37 cellular contexts compared by ENCODE assay signal in the genomic region with DNA sequence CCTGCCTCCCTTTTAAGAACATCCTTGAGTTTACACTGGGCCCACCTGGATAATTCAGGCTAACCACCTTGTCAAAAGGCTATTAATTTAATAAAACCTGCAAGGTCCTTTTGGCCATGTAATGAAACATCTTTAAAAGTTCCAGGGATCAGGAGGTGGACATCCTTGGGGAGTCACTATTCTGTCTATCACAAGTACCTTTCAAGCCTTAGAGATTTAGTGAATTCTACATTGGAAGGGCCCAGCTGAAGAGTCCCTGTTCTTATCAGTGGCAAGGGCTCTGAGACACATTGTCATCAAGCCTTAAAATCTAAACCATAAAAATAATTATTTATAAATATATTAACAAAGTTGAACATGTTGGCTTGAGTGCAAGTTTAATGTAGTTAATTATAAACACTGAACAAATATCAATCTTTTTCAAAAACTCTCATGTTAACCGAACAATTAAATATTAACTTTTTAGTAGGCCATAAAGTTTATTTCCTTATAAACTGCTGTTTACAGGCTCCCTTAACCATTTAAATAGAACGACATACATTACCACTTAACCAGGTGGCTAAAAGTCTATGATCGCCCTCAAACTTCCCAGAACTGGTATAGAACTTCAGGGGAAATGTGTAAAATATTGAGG.
DNase-seq lines count a peak whose midpoint lies in the region; ATAC-seq, FAIRE-seq and TF ChIP-seq lines count a peak whose summit lies in the region.
"Had no signal": no experiment of that assay in that cellular context is flagged by ENCODE, and none has a peak within 500 bp of the region (broad histone marks: within the 10 kb centered on the region; RNA-seq: fewer than 3 reads in every experiment).

No MANE protein-coding gene starts in this region.

- BruUV-seq in IMR-90 (replicated peaks; lab: Mats Ljungman, UMichigan), result no TSS peak

- H4K5ac ChIP-seq in IMR-90 (ENCODE audit: low read depth, low read length), result no peak overlapping the region

- dilution Hi-C loops in IMR-90 (cut with HindIII; ENCODE audit: low sequenced_read_pairs, unreplicated experiment), result no loop called here

- H3K4ac ChIP-seq in IMR-90 (ENCODE audit: low read depth, low read length), result no peak overlapping the region
- no peak overlapping the region for H3K4ac ChIP-seq in mesenchymal stem cell (ENCODE audit: low read depth in 1 of 2, low read length in 2 of 2)

- peaks cover 16% of the 10 kb centered on the region for H3K4me1 ChIP-seq in IMR-90 (ENCODE audit: control insufficient read depth, insufficient read depth, low read length)
- peaks cover 16% of the 10 kb centered on the region for H3K4me1 ChIP-seq in mesenchymal stem cell (ENCODE audit: control insufficient read depth, insufficient read depth, low read depth, low read length)
- H3K4me1 ChIP-seq in CD4-positive, alpha-beta memory T cell (ENCODE audit: insufficient read depth, low read length), result no peaks in the 10 kb centered on the region
- no peaks in the 10 kb centered on the region for H3K4me1 ChIP-seq in naive thymus-derived CD4-positive, alpha-beta T cell (ENCODE audit: control insufficient read depth in 2 of 2, insufficient read depth in 2 of 2, low read length in 2 of 2)
- H3K4me1 ChIP-seq: esophagus muscularis mucosa, SJCRH30 had no signal

- TF ChIP-seq CTCF in 22Rv1 (IDR thresholded peaks at IDR 0.05) (no peak), IMR-90 (conservative IDR thresholded peaks at IDR 0.05; ENCODE audit: low read depth, low read length) (no peak)

- H3K18ac ChIP-seq in IMR-90 (ENCODE audit: low read depth, low read length) (no peak overlapping the region), mesenchymal stem cell (ENCODE audit: low read depth in 1 of 2, low read length in 2 of 2) (no peak overlapping the region)

- H3K9me1 ChIP-seq in IMR-90 (ENCODE audit: insufficient read depth, low read length), result peaks cover 23% of the 10 kb centered on the region

- DNase-seq in IMR-90 (no peak), mesenchymal stem cell (no peak), ACHN (no peak), islet precursor cell (no peak)
- DNase-seq in CD4-positive, alpha-beta memory T cell, result no peak
- no peak for DNase-seq in naive thymus-derived CD4-positive, alpha-beta T cell
- DNase-seq: activated CD8-positive, alpha-beta memory T cell treated with anti-CD3 and anti-CD28 coated beads, Interleukin-2, amount 10 ng/mL, durations not matched to agents 7 days and 5 days; activated gamma-delta T cell; activated naive CD8-positive, alpha-beta T cell treated with anti-CD3 and anti-CD28 coated beads for 36 hours; activated T-cell treated with anti-CD3 and anti-CD28 coated beads, Interleukin-2, amount 50 U/mL, for 4 hours; aorta; CD8-positive, alpha-beta T cell; DMS 273 treated with DMSO at 0.1 percent for 48 hours; EL; endodermal cell; foreskin fibroblast; H9; heart right ventricle; mesendoderm; NCI-H1092; NCI-H1694; NCI-H446 treated with DMSO at 0.1 percent for 48 hours; NCI-H774; SJCRH30; stimulated activated CD4-positive, alpha-beta T cell treated with anti-CD3 and anti-CD28 coated beads, Interleukin-4, amount 100 ng/mL, for 24 hours; T1000 had no signal

- H2AK5ac ChIP-seq in IMR-90 (ENCODE audit: low read depth, low read length), result 0 out of 2 replicates have a peak overlapping the region, but pooled peaks have one; percentile 23
- peak overlapping the region; percentile 23 for H2AK5ac ChIP-seq in mesenchymal stem cell (ENCODE audit: low read length, severe bottlenecking)

- no peak overlapping the region for H3K56ac ChIP-seq in IMR-90 (ENCODE audit: extremely low read depth, insufficient read depth, low read length)

- peak overlapping the region; percentile 28; the same call in 1 of the 2 replicates for H2BK120ac ChIP-seq in IMR-90 (ENCODE audit: low read depth, low read length)
- H2BK120ac ChIP-seq in mesenchymal stem cell (ENCODE audit: low read depth, low read length), result no peak overlapping the region

- no peak overlapping the region for H2BK5ac ChIP-seq in IMR-90 (ENCODE audit: low read depth, low read length, poor library complexity, severe bottlenecking)
- H2BK5ac ChIP-seq in mesenchymal stem cell (ENCODE audit: low read depth, low read length, poor library complexity, severe bottlenecking), result no peak overlapping the region

- no peak overlapping the region for H3K27ac Mint-ChIP-seq in CD4-positive, alpha-beta memory T cell
- H3K27ac Mint-ChIP-seq in naive thymus-derived CD4-positive, alpha-beta T cell, result no peak overlapping the region
- H3K27ac Mint-ChIP-seq: activated CD8-positive, alpha-beta memory T cell treated with anti-CD3 and anti-CD28 coated beads, Interleukin-2, amount 10 ng/mL, durations not matched to agents 7 days and 5 days; activated naive CD8-positive, alpha-beta T cell treated with anti-CD3 and anti-CD28 coated beads for 36 hours; B cell; CD8-positive, alpha-beta T cell; dendritic cell treated with granulocyte-macrophage colony-stimulating factor and Interleukin-4, amounts not matched to agents 40 ng/mL and 50 ng/mL, for 4 days; endodermal cell; H9; IgD-negative memory B cell; WTC11 had no signal

- no peaks in the 10 kb centered on the region for H3K36me3 Mint-ChIP-seq in CD4-positive, alpha-beta memory T cell
- no peaks in the 10 kb centered on the region for H3K36me3 Mint-ChIP-seq in naive thymus-derived CD4-positive, alpha-beta T cell
- H3K36me3 Mint-ChIP-seq: activated CD8-positive, alpha-beta memory T cell treated with anti-CD3 and anti-CD28 coated beads, Interleukin-2, amount 10 ng/mL, durations not matched to agents 7 days and 5 days; activated naive CD8-positive, alpha-beta T cell treated with anti-CD3 and anti-CD28 coated beads for 36 hours; CD8-positive, alpha-beta T cell had no signal

- peaks cover 20% of the 10 kb centered on the region for H3K36me3 ChIP-seq in IMR-90 (ENCODE audit: control insufficient read depth, insufficient read depth, low read length)
- H3K36me3 ChIP-seq in mesenchymal stem cell (ENCODE audit: control insufficient read depth in 1 of 2, insufficient read depth in 2 of 2, low read depth in 1 of 2, low read length in 2 of 2), result peaks cover 18 to 77% of the 10 kb centered on the region in 2 experiments
- no peaks in the 10 kb centered on the region for H3K36me3 ChIP-seq in CD4-positive, alpha-beta memory T cell (ENCODE audit: insufficient read depth, low read length)
- no peaks in the 10 kb centered on the region for H3K36me3 ChIP-seq in naive thymus-derived CD4-positive, alpha-beta T cell (ENCODE audit: control insufficient read depth in 2 of 3, insufficient read depth in 3 of 3, low read length in 3 of 3)
- H3K36me3 ChIP-seq: SJCRH30 had no signal

- no peak for TF ChIP-seq RAD21 in IMR-90 (IDR thresholded peaks at IDR 0.05; ENCODE audit: low read length)

- H3K4me3 Mint-ChIP-seq in CD4-positive, alpha-beta memory T cell, result no peak overlapping the region
- no peak overlapping the region for H3K4me3 Mint-ChIP-seq in naive thymus-derived CD4-positive, alpha-beta T cell
- H3K4me3 Mint-ChIP-seq: activated CD8-positive, alpha-beta memory T cell treated with anti-CD3 and anti-CD28 coated beads, Interleukin-2, amount 10 ng/mL, durations not matched to agents 7 days and 5 days; activated naive CD8-positive, alpha-beta T cell treated with anti-CD3 and anti-CD28 coated beads for 36 hours; activated T-cell treated with anti-CD3 and anti-CD28 coated beads, Interleukin-2, amount 50 U/mL, for 4 hours; B cell; CD8-positive, alpha-beta T cell; dendritic cell treated with granulocyte-macrophage colony-stimulating factor and Interleukin-4, amounts not matched to agents 40 ng/mL and 50 ng/mL, for 4 days; endodermal cell; H9; IgD-negative memory B cell; WTC11 had no signal

- ATAC-seq in IMR-90 (ENCODE audit: low read depth), result no peak
- ATAC-seq in naive thymus-derived CD4-positive, alpha-beta T cell, result no peak
- ATAC-seq: activated CD8-positive, alpha-beta memory T cell treated with anti-CD3 and anti-CD28 coated beads, Interleukin-2, amount 10 ng/mL, durations not matched to agents 7 days and 5 days; activated T-cell treated with anti-CD3 and anti-CD28 coated beads, Interleukin-2, amount 50 U/mL, for 4 hours; CD8-positive, alpha-beta T cell; GM12878; heart right ventricle; sciatic nerve; WTC11 had no signal

- H2AK9ac ChIP-seq in IMR-90 (replicated peaks; ENCODE audit: low read depth, low read length, poor library complexity), result no peak overlapping the region

- intact Hi-C loops in IMR-90 (cut with micrococcal nuclease), result loop anchor here (5.0 kb wide), 1 partner anchor 82 kb away; no protein-coding TSS in a partner anchor
- intact Hi-C loops in CD4-positive, alpha-beta memory T cell (cut with micrococcal nuclease), result no loop called here
- intact Hi-C loops in naive thymus-derived CD4-positive, alpha-beta T cell (cut with micrococcal nuclease), result no loop called here

- no peak overlapping the region for H3K4me3 ChIP-seq in IMR-90 (ENCODE audit: insufficient read depth, low read depth, low read length)
- H3K4me3 ChIP-seq in mesenchymal stem cell (ENCODE audit: insufficient read depth in 1 of 2, low read depth in 1 of 2, low read length in 2 of 2), result no peak overlapping the region
- H3K4me3 ChIP-seq in CD4-positive, alpha-beta memory T cell (ENCODE audit: low read length in 2 of 2), result no peak overlapping the region
- H3K4me3 ChIP-seq in naive thymus-derived CD4-positive, alpha-beta T cell (ENCODE audit: low read length), result no peak overlapping the region
- H3K4me3 ChIP-seq: esophagus muscularis mucosa, GM12878, heart right ventricle, SJCRH30, tibial nerve had no signal

- H2BK12ac ChIP-seq in mesenchymal stem cell (ENCODE audit: low read length in 2 of 2), result no peak overlapping the region

- H4K91ac ChIP-seq in IMR-90 (ENCODE audit: insufficient read depth, low read depth, low read length), result no peak overlapping the region
- H4K91ac ChIP-seq in mesenchymal stem cell (ENCODE audit: low read length), result no peak overlapping the region

- H3K14ac ChIP-seq in IMR-90 (replicated peaks; ENCODE audit: low read depth, low read length) (peak overlapping the region; percentile 2; the same call in 1 of the 2 replicates), mesenchymal stem cell (ENCODE audit: low read length in 2 of 2) (no peak overlapping the region)

- in situ Hi-C loops in IMR-90 (cut with MboI; ENCODE audit: low sequenced_read_pairs) (no loop called here), ACHN (cut with HindIII; ENCODE audit: low pct_ligation_motif_present, low pct_unique_long_range_greater_than_20kb, low sequenced_read_pairs) (no loop called here)

- H2BK15ac ChIP-seq in IMR-90 (ENCODE audit: low read depth, low read length), result 0 out of 3 replicates have a peak overlapping the region, but pooled peaks have one; percentile 33
- no peak overlapping the region for H2BK15ac ChIP-seq in mesenchymal stem cell (ENCODE audit: low read depth, poor library complexity, severe bottlenecking)

- H4K20me1 ChIP-seq in IMR-90 (ENCODE audit: insufficient read depth, low read length), result peaks cover 8% of the 10 kb centered on the region; the same call in 1 of the 2 replicates

- no peak overlapping the region for H3K4me2 ChIP-seq in IMR-90 (ENCODE audit: low read depth, low read length)
- no peak overlapping the region for H3K4me2 ChIP-seq in mesenchymal stem cell (ENCODE audit: low read length, poor library complexity, severe bottlenecking)

- H3K27ac ChIP-seq in 22Rv1 (peak overlapping the region; percentile 86), IMR-90 (ENCODE audit: insufficient read depth, low read length) (no peak overlapping the region), mesenchymal stem cell (ENCODE audit: low read length, poor library complexity, severe bottlenecking) (peak overlapping the region; percentile 17)
- H3K27ac ChIP-seq in CD4-positive, alpha-beta memory T cell (ENCODE audit: low read depth, low read length), result no peak overlapping the region
- H3K27ac ChIP-seq in naive thymus-derived CD4-positive, alpha-beta T cell (ENCODE audit: low read depth, low read length), result no peak overlapping the region
- H3K27ac ChIP-seq: esophagus muscularis mucosa, heart right ventricle, SJCRH30, tibial nerve had no signal

- H2AFZ ChIP-seq in IMR-90 (replicated peaks; ENCODE audit: low read length, poor library complexity) (no peak overlapping the region), mesenchymal stem cell (ENCODE audit: low read depth, low read length) (no peak overlapping the region)

- no peak for TF ChIP-seq POLR2A in IMR-90 (IDR thresholded peaks at IDR 0.05; ENCODE audit: low read depth, low read length)

- H3K79me1 ChIP-seq in IMR-90 (ENCODE audit: low read depth in 1 of 2, low read length in 2 of 2), result peaks cover 20 to 55% of the 10 kb centered on the region in 2 experiments; a peak in 3 of 4 replicates
- H3K79me1 ChIP-seq in mesenchymal stem cell (replicated peaks; ENCODE audit: low read length, poor library complexity, severe bottlenecking), result peaks cover 13% of the 10 kb centered on the region

- H3K23ac ChIP-seq in IMR-90 (ENCODE audit: low read depth, low read length) (peak overlapping the region; percentile 0; the same call in 1 of the 2 replicates), mesenchymal stem cell (ENCODE audit: low read length in 2 of 2) (no peak overlapping the region)

- H3K27me3 ChIP-seq in IMR-90 (ENCODE audit: control insufficient read depth, insufficient read depth, low read length) (no peaks in the 10 kb centered on the region), mesenchymal stem cell (ENCODE audit: control insufficient read depth in 1 of 2, insufficient read depth in 1 of 2, low read length in 2 of 2) (no peaks in the 10 kb centered on the region)
- H3K27me3 ChIP-seq in CD4-positive, alpha-beta memory T cell (ENCODE audit: insufficient read depth, low read length), result no peaks in the 10 kb centered on the region
- no peaks in the 10 kb centered on the region for H3K27me3 ChIP-seq in naive thymus-derived CD4-positive, alpha-beta T cell (ENCODE audit: control insufficient read depth in 2 of 2, insufficient read depth in 2 of 2, low read length in 2 of 2)
- H3K27me3 ChIP-seq: esophagus muscularis mucosa, heart right ventricle, SJCRH30, tibial nerve had no signal

- no peaks in the 10 kb centered on the region for H3K9me3 Mint-ChIP-seq in CD4-positive, alpha-beta memory T cell
- no peaks in the 10 kb centered on the region for H3K9me3 Mint-ChIP-seq in naive thymus-derived CD4-positive, alpha-beta T cell
- H3K9me3 Mint-ChIP-seq: activated naive CD8-positive, alpha-beta T cell treated with anti-CD3 and anti-CD28 coated beads for 36 hours; activated T-cell treated with anti-CD3 and anti-CD28 coated beads, Interleukin-2, amount 50 U/mL, for 4 hours; CD8-positive, alpha-beta T cell; dendritic cell treated with granulocyte-macrophage colony-stimulating factor and Interleukin-4, amounts not matched to agents 40 ng/mL and 50 ng/mL, for 4 days; endodermal cell; H9; IgD-negative memory B cell had no signal

- peaks cover 0 to 3% of the 10 kb centered on the region in 2 donors for H3K27me3 Mint-ChIP-seq in CD4-positive, alpha-beta memory T cell
- H3K27me3 Mint-ChIP-seq in naive thymus-derived CD4-positive, alpha-beta T cell, result peaks cover 0 to 3% (median 0%) of the 10 kb centered on the region in 5 donors
- H3K27me3 Mint-ChIP-seq: activated naive CD8-positive, alpha-beta T cell treated with anti-CD3 and anti-CD28 coated beads for 36 hours; B cell; dendritic cell treated with granulocyte-macrophage colony-stimulating factor and Interleukin-4, amounts not matched to agents 40 ng/mL and 50 ng/mL, for 4 days; IgD-negative memory B cell; progenitor cell of endocrine pancreas had no signal

- H3K9me3 ChIP-seq in IMR-90 (ENCODE audit: control insufficient read depth, insufficient read depth, low read length), result no peaks in the 10 kb centered on the region
- H3K9me3 ChIP-seq in mesenchymal stem cell (ENCODE audit: control insufficient read depth, low read length), result no peaks in the 10 kb centered on the region
- H3K9me3 ChIP-seq in CD4-positive, alpha-beta memory T cell (ENCODE audit: control insufficient read depth in 1 of 2, low read length in 2 of 2), result no peaks in the 10 kb centered on the region
- no peaks in the 10 kb centered on the region for H3K9me3 ChIP-seq in naive thymus-derived CD4-positive, alpha-beta T cell (ENCODE audit: control insufficient read depth in 2 of 3, low read length in 3 of 3)
- H3K9me3 ChIP-seq: esophagus muscularis mucosa, heart right ventricle, SJCRH30, tibial nerve had no signal

- POLR2A ChIA-PET in IMR-90 (lab: Charles Lee; ENCODE audit: unreplicated experiment), result no interaction called here
- POLR2A ChIA-PET in CD4-positive, alpha-beta memory T cell (lab: Charles Lee; ENCODE audit: partially characterized antibody), result no interaction called here
- POLR2A ChIA-PET in naive thymus-derived CD4-positive, alpha-beta T cell (lab: Charles Lee), result no interaction called here

- H3K9ac ChIP-seq in IMR-90 (ENCODE audit: low read depth, low read length) (no peak overlapping the region), mesenchymal stem cell (ENCODE audit: low read length) (no peak overlapping the region)

- WGBS in IMR-90 (ENCODE audit: extremely low coverage in 2 of 2, insufficient read length in 1 of 2), 2 experiments, result no CpG with 5 or more reads among the region's 3 CpGs
- WGBS in mesenchymal stem cell, result 100% methylated on average over 1 of the region's 3 CpGs

- CTCF ChIA-PET in IMR-90 (lab: Yijun Ruan, JAX), result no interaction called here
- CTCF ChIA-PET in CD4-positive, alpha-beta memory T cell (lab: Charles Lee; ENCODE audit: partially characterized antibody), result no interaction called here
- CTCF ChIA-PET in naive thymus-derived CD4-positive, alpha-beta T cell (lab: Charles Lee), result no interaction called here

- peak; percentile 81 for FAIRE-seq in colon (lab: Jason Lieb, UNC)
- FAIRE-seq: GM12878 had no signal

- H2BK20ac ChIP-seq in IMR-90 (ENCODE audit: low read depth, low read length), result no peak overlapping the region

- H3K4me1 Mint-ChIP-seq in CD4-positive, alpha-beta memory T cell, result no peaks in the 10 kb centered on the region
- H3K4me1 Mint-ChIP-seq in naive thymus-derived CD4-positive, alpha-beta T cell, result peaks cover 0 to 2% (median 0%) of the 10 kb centered on the region in 7 donors
- H3K4me1 Mint-ChIP-seq: activated CD8-positive, alpha-beta memory T cell treated with anti-CD3 and anti-CD28 coated beads, Interleukin-2, amount 10 ng/mL, durations not matched to agents 7 days and 5 days; activated naive CD8-positive, alpha-beta T cell treated with anti-CD3 and anti-CD28 coated beads for 36 hours; B cell; endodermal cell; IgD-negative memory B cell had no signal

- H4K8ac ChIP-seq in IMR-90 (ENCODE audit: low read depth in 2 of 2, low read length in 2 of 2) (0 out of 4 replicates have a peak overlapping the region, but pooled peaks of 1 of the 2 experiments have one; percentile 24), mesenchymal stem cell (ENCODE audit: low read length) (no peak overlapping the region)

Comparison
In these comparisons a context has a peak if more than half of its experiments do, and no peak if none do; other contexts are left out.
1. H3K27ac ChIP-seq: peak in 22Rv1 (single experiment) and mesenchymal stem cell (single experiment); none in IMR-90 (single experiment), CD4-positive, alpha-beta memory T cell (single experiment) and naive thymus-derived CD4-positive, alpha-beta T cell (single experiment).